Comparison of ENCODE assay signal across 20 cellular contexts in the genomic region with DNA sequence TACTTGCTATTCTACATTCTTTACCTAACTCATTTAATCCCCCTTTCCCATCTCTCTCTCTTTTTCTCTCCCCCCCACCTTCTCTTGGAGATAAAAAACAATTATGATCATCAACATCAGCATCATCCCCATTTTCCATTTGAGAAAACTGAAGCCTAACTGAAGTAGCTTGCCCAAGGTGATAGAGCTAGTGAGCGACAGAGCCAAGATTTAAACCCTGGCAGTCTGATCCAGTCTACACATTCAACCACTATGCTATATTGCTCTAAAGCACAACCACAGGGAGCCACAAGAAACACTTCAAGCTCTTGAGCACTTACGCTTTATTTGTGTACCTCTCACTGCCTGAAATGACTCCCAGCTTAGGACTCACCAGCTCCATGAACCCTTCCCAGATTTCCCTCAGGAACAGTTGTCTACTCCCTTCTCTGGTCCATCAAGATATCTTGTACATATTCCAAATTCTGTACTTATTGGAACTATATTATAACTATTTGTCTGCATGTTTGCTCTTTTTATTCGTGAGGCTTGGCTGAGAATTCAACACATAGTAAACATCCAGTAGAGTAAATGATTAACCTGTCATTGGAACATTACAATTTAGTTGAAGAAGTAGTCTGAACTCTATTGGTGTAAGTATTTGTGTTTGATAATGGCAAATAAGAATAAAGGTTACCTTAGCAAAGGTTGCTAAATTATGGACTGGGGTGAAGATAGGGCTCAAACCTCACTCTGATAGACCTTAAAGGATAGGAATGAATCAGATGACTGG.
A peak's percentile ranks its signal among the peaks of the same experiment; 100 is the strongest.
DNase-seq lines count a peak whose midpoint lies in the region; ATAC-seq, FAIRE-seq and TF ChIP-seq lines count a peak whose summit lies in the region.
"Had no signal": no experiment of that assay in that cellular context is flagged by ENCODE, and none has a peak within 500 bp of the region (broad histone marks: within the 10 kb centered on the region; RNA-seq: fewer than 3 reads in every experiment).

No MANE protein-coding gene starts in this region.

- peak in 2 of 3 experiments; percentile 17 to 83 for DNase-seq in NCI-H1417 (lab: John Stamatoyannopoulos, UW)
- DNase-seq in NCI-H1417 treated with DMSO at 0.1 percent for 48 hours (lab: John Stamatoyannopoulos, UW), result no peak
- DNase-seq in NCI-H2227 treated with DMSO at 0.1 percent for 48 hours (lab: John Stamatoyannopoulos, UW), result peak; percentile 11
- DNase-seq in hepatocyte (ENCODE audit: low spot score), result no peak
- peak; percentile 48 for DNase-seq in small intestine
- no peak for DNase-seq in T-helper 2 cell
- no peak for DNase-seq in OCI-M1 (lab: John Stamatoyannopoulos, UW)
- DNase-seq: activated CD4-positive, alpha-beta T cell treated with anti-CD3 and anti-CD28 coated beads, Interleukin-2, amount 10 ng/mL, durations not matched to agents 7 days and 5 days; aorta; DMS153; foreskin fibroblast; GOT3; KBM-7; naive thymus-derived CD8-positive, alpha-beta T cell; NCI-H526; tibial artery had no signal

- H3K27ac ChIP-seq in hepatocyte (peak overlapping the region; percentile 0), small intestine (ENCODE audit: low read depth in 1 of 2, low read length in 1 of 2) (no peak overlapping the region)
- H3K27ac ChIP-seq: BLaER1 treated with 17β-estradiol and CSF1 and Interleukin-3, amounts not matched to agents 10 nM and 100 nM; tibial artery had no signal

- TF ChIP-seq CTCF in hepatocyte (IDR thresholded peaks at IDR 0.05; ENCODE audit: poor library complexity), result no peak

- H3K79me2 ChIP-seq in hepatocyte, result peaks cover 60% of the 10 kb centered on the region

- H3K27me3 ChIP-seq in hepatocyte (no peaks in the 10 kb centered on the region), small intestine (ENCODE audit: control insufficient read depth in 2 of 2, insufficient read depth in 2 of 2, low read length in 2 of 2) (no peaks in the 10 kb centered on the region)
- H3K27me3 ChIP-seq: BLaER1 treated with 17β-estradiol and CSF1 and Interleukin-3, amounts not matched to agents 10 nM and 100 nM; tibial artery had no signal

- H3K36me3 ChIP-seq in hepatocyte (replicated peaks; ENCODE audit: insufficient read depth, low read depth) (no peaks in the 10 kb centered on the region), small intestine (ENCODE audit: control insufficient read depth in 2 of 2, insufficient read depth in 2 of 2, low read length in 2 of 2) (no peaks in the 10 kb centered on the region)
- H3K36me3 ChIP-seq: BLaER1 treated with 17β-estradiol and CSF1 and Interleukin-3, amounts not matched to agents 10 nM and 100 nM; tibial artery had no signal

- H3K4me3 ChIP-seq in hepatocyte, result no peak overlapping the region
- H3K4me3 ChIP-seq in small intestine (ENCODE audit: low read depth in 1 of 2, low read length in 2 of 2), result no peak overlapping the region
- H3K4me3 ChIP-seq: BLaER1 treated with 17β-estradiol and CSF1 and Interleukin-3, amounts not matched to agents 10 nM and 100 nM; tibial artery had no signal

- 70% methylated on average over 3 of the region's 3 CpGs for WGBS in hepatocyte (ENCODE audit: low lambda C conversion rate, missing lambda C conversion rate)
- 38 to 52% (median 48%) methylated on average over 3 of the region's 3 CpGs for WGBS in small intestine, 3 donors

- FAIRE-seq in small intestine (lab: Jason Lieb, UNC), result no peak
- FAIRE-seq: endothelial cell of umbilical vein had no signal

- H3K9me3 ChIP-seq in hepatocyte (ENCODE audit: low read depth), result no peaks in the 10 kb centered on the region
- H3K9me3 ChIP-seq in small intestine (ENCODE audit: control insufficient read depth, low read depth), result no peaks in the 10 kb centered on the region
- H3K9me3 ChIP-seq: tibial artery had no signal

- peaks cover 2% of the 10 kb centered on the region for H4K20me1 ChIP-seq in hepatocyte (ENCODE audit: insufficient read depth, poor library complexity, severe bottlenecking)
- H4K20me1 ChIP-seq: BLaER1 treated with 17β-estradiol and CSF1 and Interleukin-3, amounts not matched to agents 10 nM and 100 nM had no signal

- H3K4me1 ChIP-seq in hepatocyte (ENCODE audit: insufficient read depth), result no peaks in the 10 kb centered on the region
- no peaks in the 10 kb centered on the region for H3K4me1 ChIP-seq in small intestine (ENCODE audit: control insufficient read depth in 2 of 2, insufficient read depth in 1 of 2, low read depth in 1 of 2, low read length in 1 of 2)
- H3K4me1 ChIP-seq: tibial artery had no signal

- H3K4me2 ChIP-seq in hepatocyte, result peak overlapping the region; percentile 54
- H3K4me2 ChIP-seq: BLaER1 treated with 17β-estradiol and CSF1 and Interleukin-3, amounts not matched to agents 10 nM and 100 nM had no signal

- H3K9me2 ChIP-seq in hepatocyte (replicated peaks; ENCODE audit: insufficient read depth), result no peaks in the 10 kb centered on the region

- no peak for ATAC-seq in HG02981 (IDR thresholded peaks at IDR 0.05; ENCODE audit: unreplicated experiment)
- ATAC-seq: naive thymus-derived CD8-positive, alpha-beta T cell; stimulated activated effector memory CD8-positive, alpha-beta T cell treated with anti-CD3 and anti-CD28 coated beads, Interleukin-12 subunit alpha, Interleukin-12 subunit beta, amount 100 ng/mL, for 72 hours had no signal

- no peak overlapping the region for H2AFZ ChIP-seq in hepatocyte

Comparison
In these comparisons a context has a peak if more than half of its experiments do, and no peak if none do; other contexts are left out.
1. DNase-seq: peak in NCI-H1417 (2 of 3), NCI-H2227 treated with DMSO at 0.1 percent for 48 hours (single experiment) and small intestine (single experiment); none in NCI-H1417 treated with DMSO at 0.1 percent for 48 hours (single experiment), hepatocyte (single experiment), T-helper 2 cell (0 of 5) and OCI-M1 (single experiment).